ENCODE assay signal across 1 cellular context in genomic region chr2:104784264-104784663, GRCh38.
TF ChIP-seq lines count a peak whose summit lies in the region.

No MANE protein-coding gene starts in this region.

TF ChIP-seq in H1, 55 proteins besides CTCF, POLR2A, EP300 and RAD21 (continued from another document):
- TF ChIP-seq SUZ12 (IDR thresholded peaks at IDR 0.05; ENCODE audit: low read length) (no peak), ATF3 (IDR thresholded peaks at IDR 0.05; ENCODE audit: insufficient read depth, low read depth, low read length) (no peak), CTBP2 (IDR thresholded peaks at IDR 0.05; ENCODE audit: borderline replicate concordance, insufficient read depth, insufficient read length, low read length) (no peak), YY1 (IDR thresholded peaks at IDR 0.05; ENCODE audit: low read depth, low read length) (no peak)
